1 cellular context compared by ENCODE assay signal in the genomic region with DNA sequence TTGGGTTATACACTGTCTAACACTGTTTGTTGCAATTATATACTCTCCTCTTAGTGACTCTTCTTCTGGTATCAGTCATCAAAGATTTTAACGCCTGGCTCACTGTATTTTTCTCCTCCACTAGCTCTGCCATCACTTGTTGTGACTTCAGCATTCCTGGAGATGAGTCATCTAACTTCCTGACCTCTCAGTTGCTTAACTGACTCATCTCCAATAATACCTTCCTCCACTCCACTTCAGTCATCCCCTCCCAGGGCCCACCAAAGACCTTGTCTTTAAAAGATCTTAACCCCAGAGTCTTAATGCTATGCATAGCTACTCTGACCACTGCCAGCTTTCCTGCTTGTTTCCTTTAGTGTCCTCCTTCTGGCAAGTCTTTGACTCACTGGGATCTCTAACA.
TF ChIP-seq lines count a peak whose summit lies in the region.

No MANE protein-coding gene starts in this region.

TF ChIP-seq in H1, 55 proteins besides CTCF, POLR2A, EP300 and RAD21:
- TF ChIP-seq SIN3A (conservative IDR thresholded peaks at IDR 0.05 in 1 of 2, IDR thresholded peaks at IDR 0.05 in 1 of 2; ENCODE audit: low read depth in 1 of 2, low read length in 2 of 2) (no peak), JUND (IDR thresholded peaks at IDR 0.05; ENCODE audit: low read length) (peak; percentile 68; the same call in 1 of the 2 replicates)
